5 cellular contexts compared by ENCODE assay signal in genomic region chr1:148723515-148723914, GRCh38. TPM values are rescaled to one million over a fixed set of nuclear protein-coding genes. Genes with fewer than 3 reads are reported as not detected.
"Had no signal": no experiment of that assay in that cellular context is flagged by ENCODE, and none has a peak within 500 bp of the region (broad histone marks: within the 10 kb centered on the region; RNA-seq: fewer than 3 reads in every experiment).

No MANE protein-coding gene starts in this region.

RNA-seq across cellular contexts. Expression of gene NUDT4B, which starts 25.1 kb away (rescaled TPM):
- total RNA-seq: endothelial cell of umbilical vein, kidney, left ventricle myocardium superior, lower lobe of right lung, mesothelial cell of epicardium had no signal
